In genomic region chr5:135190345-135191083, GRCh38 we compare ENCODE assay signal across 2 cellular contexts.
TF ChIP-seq lines count a peak whose summit lies in the region.

No MANE protein-coding gene starts in this region.

TF ChIP-seq in A549, 52 proteins besides CTCF, POLR2A, EP300 and RAD21 (continued from another document):
- no peak for TF ChIP-seq CHD4 (IDR thresholded peaks at IDR 0.05; ENCODE audit: borderline replicate concordance)

TF ChIP-seq in K562, 482 proteins besides CTCF, POLR2A, EP300 and RAD21 (continued from another document):
- no peak for TF ChIP-seq ZNF280A (IDR thresholded peaks at IDR 0.05; ENCODE audit: low read depth, partially characterized antibody)
- TF ChIP-seq ETS2 (tag; IDR thresholded peaks at IDR 0.05; ENCODE audit: borderline replicate concordance, poor library complexity, severe bottlenecking): no peak
TF ChIP-seq in K562: peak in this region for 3.
